In genomic region chr9:95910770-95911340, GRCh38 we compare ENCODE assay signal across 26 cellular contexts.
"Had no signal": no experiment of that assay in that cellular context is flagged by ENCODE, and none has a peak within 500 bp of the region (broad histone marks: within the 10 kb centered on the region; RNA-seq: fewer than 3 reads in every experiment).

No MANE protein-coding gene starts in this region.

- H3K4me2 ChIP-seq: smooth muscle cell had no signal

- H3K9me3 ChIP-seq: left lung, mucosa of descending colon, ovary, right atrium auricular region, stomach, testis, thyroid gland, transverse colon, upper lobe of left lung, vagina had no signal

- ATAC-seq: left cardiac atrium; left lung; mucosa of descending colon; naive thymus-derived CD4-positive, alpha-beta T cell; natural killer cell treated with Interleukin-12 subunit alpha and Interleukin-12 subunit beta and Interleukin-15 and Interleukin-18, amount 100 ng/mL, for 72 hours; sciatic nerve; stimulated activated naive B cell treated with anti-CD40 and anti-IgM and Interleukin-4, amounts not matched to agents 10 μg/mL and 1 μg/mL and 100 μg/mL, for 72 hours; stimulated activated naive CD8-positive, alpha-beta T cell treated with anti-CD3 and anti-CD28 coated beads, Interleukin-15, Interleukin-2, amounts not matched to agents 100 U/mL and 50 U/mL, for 24 hours had no signal

- FAIRE-seq: keratinocyte had no signal

- H3K27ac ChIP-seq: left lung, ovary, right atrium auricular region, stomach, testis, thyroid gland, transverse colon, upper lobe of left lung, vagina had no signal

- H3K4me1 ChIP-seq: left lung, right atrium auricular region, testis, thyroid gland, transverse colon, upper lobe of left lung, vagina had no signal

- H3K36me3 ChIP-seq: ovary, vagina had no signal

- H3K27me3 ChIP-seq: left lung, ovary, right atrium auricular region, stomach, testis, thyroid gland, transverse colon, upper lobe of left lung, vagina had no signal

- H3K4me3 ChIP-seq: left lung, lung, mucosa of descending colon, ovary, right atrium auricular region, smooth muscle cell, stomach, testis, thyroid gland, transverse colon, upper lobe of left lung, vagina had no signal

- DNase-seq: hippocampal formation; kidney glomerular epithelial cell; left cardiac atrium; left lung; midbrain; mucosa of descending colon; naive thymus-derived CD4-positive, alpha-beta T cell; ovary; stimulated activated CD4-positive, alpha-beta T cell treated with anti-CD3 and anti-CD28 coated beads, Interleukin-1b, Interleukin-23, amount 100 ng/mL, for 48 hours; stimulated activated CD4-positive, alpha-beta T cell treated with anti-CD3 and anti-CD28 coated beads, Interleukin-2, amount 100 ng/mL, for 48 hours; stimulated activated CD4-positive, alpha-beta T cell treated with anti-CD3 and anti-CD28 coated beads, Interleukin-4, amount 100 ng/mL, for 4 hours; stimulated activated CD8-positive, alpha-beta memory T cell treated with anti-CD3 and anti-CD28 coated beads, Interleukin-4, amount 100 ng/mL, for 48 hours; stimulated activated naive B cell treated with anti-CD40 and anti-IgM and Interleukin-4, amounts not matched to agents 10 μg/mL and 1 μg/mL and 100 μg/mL, for 72 hours; stimulated activated naive CD8-positive, alpha-beta T cell treated with anti-CD3 and anti-CD28 coated beads, Interleukin-15, Interleukin-2, amounts not matched to agents 100 U/mL and 50 U/mL, for 24 hours; stomach; testis; thyroid gland; transverse colon; upper lobe of left lung had no signal
